27 cellular contexts compared by ENCODE assay signal in the genomic region with DNA sequence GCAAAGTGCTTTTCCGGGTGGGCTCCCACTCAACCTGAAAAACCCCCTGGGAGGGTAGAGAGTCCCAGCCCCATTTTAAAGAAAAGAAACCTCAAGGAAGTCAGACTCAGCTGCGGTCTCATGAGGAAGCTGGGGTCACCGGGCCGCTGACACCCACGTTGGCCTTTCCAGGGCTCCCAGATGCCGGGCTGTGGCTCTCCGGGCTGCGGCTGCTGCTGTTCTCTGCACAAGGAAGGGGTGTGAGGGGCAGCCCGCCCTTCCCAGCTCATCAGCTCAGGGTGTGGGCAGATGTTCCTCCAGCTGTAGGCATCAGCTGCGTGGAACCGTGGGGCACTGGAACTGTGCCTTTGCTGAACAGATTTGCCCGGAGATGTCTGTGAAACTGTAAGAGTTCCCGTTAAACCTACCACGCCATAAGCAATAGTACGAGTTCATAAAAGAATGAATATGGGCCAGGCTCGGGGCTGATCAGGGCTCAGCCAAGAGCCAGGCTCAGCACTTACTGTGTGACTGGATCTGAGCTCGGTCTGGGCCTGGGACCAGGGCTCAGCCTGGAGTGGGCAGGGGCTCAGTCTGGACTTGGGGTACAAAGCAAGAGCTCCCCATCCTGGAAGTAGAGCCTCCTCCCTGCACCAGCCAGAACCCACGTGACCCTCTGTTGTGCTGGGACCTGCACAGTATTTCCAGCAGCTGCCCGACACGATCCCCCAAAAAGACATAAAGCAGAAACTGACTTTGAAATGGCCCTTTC.
"Had no signal": no experiment of that assay in that cellular context is flagged by ENCODE, and none has a peak within 500 bp of the region (broad histone marks: within the 10 kb centered on the region; RNA-seq: fewer than 3 reads in every experiment).

No MANE protein-coding gene starts in this region.

- H3K9me3 ChIP-seq: colonic mucosa, esophagus squamous epithelium, left ventricle myocardium inferior, lower lobe of right lung, neutrophil, suprapubic skin, thyroid gland, vagina had no signal

- ATAC-seq: left colon; lower lobe of right lung; naive thymus-derived CD8-positive, alpha-beta T cell; sciatic nerve; stimulated activated naive CD8-positive, alpha-beta T cell treated with anti-CD3 and anti-CD28 coated beads, Interleukin-15, amount 100 ng/mL, for 72 hours had no signal

- H3K27me3 ChIP-seq: colonic mucosa, thyroid gland, vagina had no signal

- H3K4me3 ChIP-seq: colonic mucosa, esophagus squamous epithelium, left ventricle myocardium inferior, lower lobe of right lung, smooth muscle cell, suprapubic skin, thyroid gland, vagina had no signal

- H3K27ac ChIP-seq: colonic mucosa, esophagus squamous epithelium, left ventricle myocardium inferior, lower lobe of right lung, neutrophil, parathyroid adenoma, suprapubic skin, thyroid gland, vagina had no signal

- H3K4me1 ChIP-seq: colonic mucosa, esophagus squamous epithelium, left ventricle myocardium inferior, lower lobe of right lung, parathyroid adenoma, suprapubic skin, thyroid gland, vagina had no signal

- H3K36me3 ChIP-seq: colonic mucosa, esophagus squamous epithelium, left ventricle myocardium inferior, lower lobe of right lung, neutrophil, suprapubic skin, thyroid gland, vagina had no signal

- H2AFZ ChIP-seq: parathyroid adenoma had no signal

- H3K4me2 ChIP-seq: smooth muscle cell had no signal

- DNase-seq: colonic mucosa; effector memory CD4-positive, alpha-beta T cell; esophagus squamous epithelium; foreskin melanocyte; glutamatergic neuron; immature natural killer cell; islet precursor cell; kidney glomerular epithelial cell; left colon; left ventricle myocardium inferior; naive thymus-derived CD8-positive, alpha-beta T cell; nephron progenitor cell; stimulated activated CD4-positive, alpha-beta T cell treated with anti-CD3 and anti-CD28 coated beads, Interleukin-12 subunit alpha, Interleukin-12 subunit beta, amount 100 ng/mL, for 4 hours; stimulated activated CD4-positive, alpha-beta T cell treated with anti-CD3 and anti-CD28 coated beads, Interleukin-1b, Interleukin-23, amount 100 ng/mL, for 48 hours; stimulated activated CD4-positive, alpha-beta T cell treated with anti-CD3 and anti-CD28 coated beads, Interleukin-4, amount 100 ng/mL, for 1 hour; stimulated activated CD8-positive, alpha-beta memory T cell treated with anti-CD3 and anti-CD28 coated beads, Interleukin-4, amount 100 ng/mL, for 48 hours; stimulated activated naive CD4-positive, alpha-beta T cell; stimulated activated naive CD8-positive, alpha-beta T cell treated with anti-CD3 and anti-CD28 coated beads, Interleukin-15, amount 100 ng/mL, for 72 hours; thyroid gland; trophoblast cell had no signal

- H3K9ac ChIP-seq: parathyroid adenoma had no signal
